In the genomic region with DNA sequence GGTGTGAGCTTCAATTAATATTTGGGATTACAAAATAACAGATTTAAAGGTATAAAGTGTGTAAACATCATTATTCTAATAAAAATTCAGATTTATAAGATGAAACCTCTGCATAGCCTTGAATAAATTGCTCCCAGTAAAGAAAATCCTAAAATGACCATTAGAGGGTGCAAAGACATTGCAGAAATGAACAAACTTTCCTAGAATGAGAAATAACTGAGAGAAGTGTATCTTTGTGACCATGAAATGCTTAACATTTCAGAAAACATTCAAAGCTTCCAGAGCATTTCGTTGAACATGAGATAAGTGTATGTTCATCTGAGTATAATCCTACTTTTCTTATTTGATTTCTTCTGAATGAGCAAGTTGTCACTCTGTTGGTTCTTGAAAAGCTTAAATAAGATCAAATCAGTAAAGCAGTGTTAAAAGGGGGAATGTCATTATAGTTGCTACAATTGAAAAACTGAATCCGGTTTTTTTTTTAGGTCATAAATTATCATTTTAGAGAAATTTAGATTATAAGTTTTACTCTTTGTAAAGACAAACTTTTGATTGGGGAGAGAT, we compare ENCODE assay signal across 9 cellular contexts. TPM values are rescaled to one million over a fixed set of nuclear protein-coding genes. Genes with fewer than 3 reads are reported as not detected.
DNase-seq lines count a peak whose midpoint lies in the region; ATAC-seq and TF ChIP-seq lines count a peak whose summit lies in the region.
"Had no signal": no experiment of that assay in that cellular context is flagged by ENCODE, and none has a peak within 500 bp of the region (broad histone marks: within the 10 kb centered on the region; RNA-seq: fewer than 3 reads in every experiment).

No MANE protein-coding gene starts in this region.

- no peaks in the 10 kb centered on the region for H3K4me1 ChIP-seq in body of pancreas

- POLR2A ChIA-PET in GM10248 (lab: Yijun Ruan, JAX): no interaction called here

- no peaks in the 10 kb centered on the region for H3K36me3 Mint-ChIP-seq in mesothelial cell of epicardium
- no peaks in the 10 kb centered on the region for H3K36me3 Mint-ChIP-seq in activated T-cell treated with anti-CD3 and anti-CD28 coated beads, Interleukin-2, amount 50 U/mL, for 24 hours (ENCODE audit: low read depth)

- 9 to 11% methylated on average over 2 of the region's 2 CpGs for WGBS in body of pancreas, 2 donors

- CTCF ChIA-PET in GM10248 (lab: Yijun Ruan, JAX): interaction anchor here (0.9 to 1.6 kb wide), 2 partner anchors 12 to 19 kb away, joined by 3 to 4 read pairs; no protein-coding TSS in a partner anchor

- ATAC-seq in body of pancreas: peak; percentile 68
- ATAC-seq in HG02852 (IDR thresholded peaks at IDR 0.05; ENCODE audit: unreplicated experiment): no peak

- no peak for TF ChIP-seq POLR2A in body of pancreas (IDR thresholded peaks at IDR 0.05)

- peak; percentile 27 for TF ChIP-seq CTCF in GM10248 (IDR thresholded peaks at IDR 0.05; ENCODE audit: control extremely low read depth, extremely low read depth, low read depth, missing control alignments)
- peak; percentile 30 to 68 (median 61) for TF ChIP-seq CTCF in body of pancreas (IDR thresholded peaks at IDR 0.05)
- peak; percentile 59 for TF ChIP-seq CTCF in mesothelial cell of epicardium (IDR thresholded peaks at IDR 0.05; ENCODE audit: unreplicated experiment)
- no peak for TF ChIP-seq CTCF in coronary artery (IDR thresholded peaks at IDR 0.05)

- H3K4me1 Mint-ChIP-seq in mesothelial cell of epicardium: peaks cover 17% of the 10 kb centered on the region
- no peaks in the 10 kb centered on the region for H3K4me1 Mint-ChIP-seq in activated T-cell treated with anti-CD3 and anti-CD28 coated beads, Interleukin-2, amount 50 U/mL, for 24 hours (ENCODE audit: low read depth)
- H3K4me1 Mint-ChIP-seq: IgD-negative memory B cell had no signal

- no peak overlapping the region for H3K4me3 Mint-ChIP-seq in mesothelial cell of epicardium
- no peak overlapping the region for H3K4me3 Mint-ChIP-seq in activated T-cell treated with anti-CD3 and anti-CD28 coated beads, Interleukin-2, amount 50 U/mL, for 24 hours
- H3K4me3 Mint-ChIP-seq: IgD-negative memory B cell had no signal

- intact Hi-C loops in body of pancreas (cut with DNase I): no loop called here

- no peaks in the 10 kb centered on the region for H3K36me3 ChIP-seq in body of pancreas (replicated peaks in 1 of 2; ENCODE audit: insufficient read depth in 1 of 2, low read depth in 2 of 2)

- H3K9me3 ChIP-seq in body of pancreas: no peaks in the 10 kb centered on the region

- H3K4me3 ChIP-seq in body of pancreas (no peak overlapping the region), coronary artery (no peak overlapping the region)

- H3K9me3 Mint-ChIP-seq in mesothelial cell of epicardium: no peaks in the 10 kb centered on the region
- no peaks in the 10 kb centered on the region for H3K9me3 Mint-ChIP-seq in activated T-cell treated with anti-CD3 and anti-CD28 coated beads, Interleukin-2, amount 50 U/mL, for 24 hours
- H3K9me3 Mint-ChIP-seq: IgD-negative memory B cell had no signal

- H3K27ac Mint-ChIP-seq in mesothelial cell of epicardium: no peak overlapping the region
- H3K27ac Mint-ChIP-seq in activated T-cell treated with anti-CD3 and anti-CD28 coated beads, Interleukin-2, amount 50 U/mL, for 24 hours: no peak overlapping the region
- H3K27ac Mint-ChIP-seq: IgD-negative memory B cell had no signal

- DNase-seq in GM10248 (ENCODE audit: extremely low spot score) (no peak), NCI-H1694 (lab: John Stamatoyannopoulos, UW) (peak; percentile 3), body of pancreas (no peak), mesothelial cell of epicardium (ENCODE audit: low spot score in 2 of 2, unreplicated experiment in 2 of 2) (no peak), 8988T (no peak), coronary artery (ENCODE audit: low spot score) (no peak)
- no peak for DNase-seq in activated T-cell treated with anti-CD3 and anti-CD28 coated beads, Interleukin-2, amount 50 U/mL, for 24 hours

- no peak overlapping the region for H3K27ac ChIP-seq in body of pancreas
- H3K27ac ChIP-seq in coronary artery: no peak overlapping the region

- no peaks in the 10 kb centered on the region for H3K27me3 ChIP-seq in body of pancreas

- H3K27me3 Mint-ChIP-seq in mesothelial cell of epicardium (ENCODE audit: low read depth): no peaks in the 10 kb centered on the region
- H3K27me3 Mint-ChIP-seq in activated T-cell treated with anti-CD3 and anti-CD28 coated beads, Interleukin-2, amount 50 U/mL, for 24 hours: no peaks in the 10 kb centered on the region
- H3K27me3 Mint-ChIP-seq: IgD-negative memory B cell had no signal

RNA-seq across cellular contexts. Expression of a gene that starts 24.7 kb away (rescaled TPM):
- total RNA-seq in body of pancreas (10 to 100 TPM; 14.3 to 20.8 TPM), mesothelial cell of epicardium (12.2 to 14.1 TPM (median 12.7 TPM) in 3 replicates)
